ENCODE assay signal across 1 cellular context in the genomic region with DNA sequence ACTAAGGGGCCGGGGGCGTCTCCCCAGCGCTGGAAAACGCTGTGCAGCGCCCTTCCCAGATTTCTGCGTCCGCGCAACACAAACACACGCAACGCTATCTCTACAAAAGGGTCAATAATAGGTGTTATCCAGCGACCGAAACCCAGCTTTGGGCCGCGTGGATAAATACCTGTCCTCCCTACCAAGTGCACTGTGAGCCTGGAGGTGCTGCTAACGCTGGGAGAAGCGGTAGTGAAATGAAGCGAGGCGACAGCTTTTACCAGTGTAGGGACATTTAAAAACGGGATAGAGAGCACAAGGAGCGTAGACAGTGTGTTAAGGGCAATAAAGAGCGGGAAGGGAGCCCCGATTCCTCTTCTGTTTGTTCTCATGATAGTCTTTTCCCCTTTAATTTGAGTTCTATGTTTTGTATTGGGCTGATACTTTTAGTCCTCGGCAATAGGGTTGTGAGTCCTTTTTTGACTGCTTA.
TF ChIP-seq lines count a peak whose summit lies in the region.

No MANE protein-coding gene starts in this region.

TF ChIP-seq in H1, 55 proteins besides CTCF, POLR2A, EP300 and RAD21 (continued from another document):
- TF ChIP-seq SIN3A (conservative IDR thresholded peaks at IDR 0.05 in 1 of 2, IDR thresholded peaks at IDR 0.05 in 1 of 2; ENCODE audit: low read depth in 1 of 2, low read length in 2 of 2) (no peak), EGR1 (IDR thresholded peaks at IDR 0.05; ENCODE audit: borderline replicate concordance, low read depth, low read length) (no peak), BACH1 (IDR thresholded peaks at IDR 0.05; ENCODE audit: low read length) (no peak), RBBP5 (IDR thresholded peaks at IDR 0.05; ENCODE audit: borderline replicate concordance, low read depth, low read length) (0 out of 2 replicates have a peak, but pooled peaks have one; percentile 27), EZH2 (IDR thresholded peaks at IDR 0.05; ENCODE audit: low read depth, low read length, severe bottlenecking) (no peak), BRCA1 (IDR thresholded peaks at IDR 0.05; ENCODE audit: low read depth, low read length) (no peak)
